In genomic region chr7:101391991-101392390, GRCh38 we compare ENCODE assay signal across 22 cellular contexts. TPM values are rescaled to one million over a fixed set of nuclear protein-coding genes. Genes with fewer than 3 reads are reported as not detected.
DNase-seq lines count a peak whose midpoint lies in the region; ATAC-seq, FAIRE-seq and TF ChIP-seq lines count a peak whose summit lies in the region.
"Had no signal": no experiment of that assay in that cellular context is flagged by ENCODE, and none has a peak within 500 bp of the region (broad histone marks: within the 10 kb centered on the region; RNA-seq: fewer than 3 reads in every experiment).

No MANE protein-coding gene starts in this region.

- no peaks in the 10 kb centered on the region for H3K36me3 ChIP-seq in naive thymus-derived CD4-positive, alpha-beta T cell (ENCODE audit: control insufficient read depth in 2 of 3, insufficient read depth in 3 of 3, low read length in 3 of 3)

- no peak for FAIRE-seq in GM12892 (lab: Jason Lieb, UNC)
- FAIRE-seq: K562 had no signal

- H3K9me3 Mint-ChIP-seq in stimulated activated naive CD8-positive, alpha-beta T cell treated with anti-CD3 and anti-CD28 coated beads, Interleukin-15, Interleukin-2, amounts not matched to agents 100 ng/mL and 50 ng/mL, for 24 hours = no peaks in the 10 kb centered on the region
- no peaks in the 10 kb centered on the region for H3K9me3 Mint-ChIP-seq in activated T-helper 17 cell treated with anti-CD3 and anti-CD28 coated beads, Interleukin-2, amount 50 U/mL, for 72 hours
- peaks cover 0 to 1% (median 0%) of the 10 kb centered on the region in 11 donors for H3K9me3 Mint-ChIP-seq in naive thymus-derived CD4-positive, alpha-beta T cell
- H3K9me3 Mint-ChIP-seq: activated T-cell treated with anti-CD3 and anti-CD28 coated beads, Interleukin-2, amount 50 U/mL, for 24 hours; CD4-positive, alpha-beta memory T cell had no signal

- no peak overlapping the region for H3K4me3 ChIP-seq in naive thymus-derived CD4-positive, alpha-beta T cell (ENCODE audit: low read length)
- H3K4me3 ChIP-seq: K562 had no signal

- CTCF ChIA-PET in naive thymus-derived CD4-positive, alpha-beta T cell (lab: Charles Lee) = interaction anchor here (0.6 kb wide), 1 partner anchor 28 kb away, joined by 3 read pairs; no protein-coding TSS in a partner anchor

- ATAC-seq in stimulated activated naive CD8-positive, alpha-beta T cell treated with anti-CD3 and anti-CD28 coated beads, Interleukin-15, Interleukin-2, amounts not matched to agents 100 U/mL and 50 U/mL, for 24 hours = no peak
- ATAC-seq in activated T-helper 17 cell treated with anti-CD3 and anti-CD28 coated beads, Interleukin-2, amount 50 U/mL, for 72 hours (replicated peaks) = no peak
- ATAC-seq in naive thymus-derived CD4-positive, alpha-beta T cell = no peak
- no peak for ATAC-seq in GM19324 (IDR thresholded peaks at IDR 0.05; ENCODE audit: low FRiP score, unreplicated experiment)
- ATAC-seq: K562, left ventricle myocardium superior had no signal

- no peak overlapping the region for H3K4me3 Mint-ChIP-seq in stimulated activated naive CD8-positive, alpha-beta T cell treated with anti-CD3 and anti-CD28 coated beads, Interleukin-15, Interleukin-2, amounts not matched to agents 100 ng/mL and 50 ng/mL, for 24 hours
- no peak overlapping the region for H3K4me3 Mint-ChIP-seq in activated T-helper 17 cell treated with anti-CD3 and anti-CD28 coated beads, Interleukin-2, amount 50 U/mL, for 72 hours
- H3K4me3 Mint-ChIP-seq in naive thymus-derived CD4-positive, alpha-beta T cell = peak overlapping the region in 6 of 10 donors; percentile 7 to 70 (median 48)
- H3K4me3 Mint-ChIP-seq: activated T-cell treated with anti-CD3 and anti-CD28 coated beads, Interleukin-2, amount 50 U/mL, for 24 hours had no signal

- no peak overlapping the region for H3K27ac ChIP-seq in naive thymus-derived CD4-positive, alpha-beta T cell (ENCODE audit: low read depth, low read length)
- H3K27ac ChIP-seq: epithelial cell of prostate had no signal

- H3K36me3 Mint-ChIP-seq in stimulated activated naive CD8-positive, alpha-beta T cell treated with anti-CD3 and anti-CD28 coated beads, Interleukin-15, Interleukin-2, amounts not matched to agents 100 ng/mL and 50 ng/mL, for 24 hours (ENCODE audit: low read depth) = no peaks in the 10 kb centered on the region
- no peaks in the 10 kb centered on the region for H3K36me3 Mint-ChIP-seq in activated T-helper 17 cell treated with anti-CD3 and anti-CD28 coated beads, Interleukin-2, amount 50 U/mL, for 72 hours (ENCODE audit: low read depth)
- H3K36me3 Mint-ChIP-seq in naive thymus-derived CD4-positive, alpha-beta T cell = no peaks in the 10 kb centered on the region
- H3K36me3 Mint-ChIP-seq: CD4-positive, alpha-beta memory T cell had no signal

- POLR2A ChIA-PET in naive thymus-derived CD4-positive, alpha-beta T cell (lab: Charles Lee) = no interaction called here

- peaks cover 28% of the 10 kb centered on the region for H3K4me1 Mint-ChIP-seq in stimulated activated naive CD8-positive, alpha-beta T cell treated with anti-CD3 and anti-CD28 coated beads, Interleukin-15, Interleukin-2, amounts not matched to agents 100 ng/mL and 50 ng/mL, for 24 hours (ENCODE audit: low read depth)
- peaks cover 5% of the 10 kb centered on the region for H3K4me1 Mint-ChIP-seq in activated T-helper 17 cell treated with anti-CD3 and anti-CD28 coated beads, Interleukin-2, amount 50 U/mL, for 72 hours
- peaks cover 12 to 40% (median 30%) of the 10 kb centered on the region in 7 donors for H3K4me1 Mint-ChIP-seq in naive thymus-derived CD4-positive, alpha-beta T cell

- H3K27me3 ChIP-seq in naive thymus-derived CD4-positive, alpha-beta T cell (ENCODE audit: control insufficient read depth in 2 of 2, insufficient read depth in 2 of 2, low read length in 2 of 2) = no peaks in the 10 kb centered on the region

- H3K27me3 Mint-ChIP-seq in stimulated activated naive CD8-positive, alpha-beta T cell treated with anti-CD3 and anti-CD28 coated beads, Interleukin-15, Interleukin-2, amounts not matched to agents 100 ng/mL and 50 ng/mL, for 24 hours = no peaks in the 10 kb centered on the region
- peaks cover 3% of the 10 kb centered on the region for H3K27me3 Mint-ChIP-seq in activated T-helper 17 cell treated with anti-CD3 and anti-CD28 coated beads, Interleukin-2, amount 50 U/mL, for 72 hours
- H3K27me3 Mint-ChIP-seq in naive thymus-derived CD4-positive, alpha-beta T cell = peaks cover 0 to 10% (median 0%) of the 10 kb centered on the region in 5 donors

- intact Hi-C loops in naive thymus-derived CD4-positive, alpha-beta T cell (cut with micrococcal nuclease) = loop anchor here in 1 of 2 donors (2.0 kb wide), 1 partner anchor 19 kb away; no protein-coding TSS in a partner anchor

- H3K27ac Mint-ChIP-seq in stimulated activated naive CD8-positive, alpha-beta T cell treated with anti-CD3 and anti-CD28 coated beads, Interleukin-15, Interleukin-2, amounts not matched to agents 100 ng/mL and 50 ng/mL, for 24 hours = peak overlapping the region; percentile 19
- peak overlapping the region; percentile 12 for H3K27ac Mint-ChIP-seq in activated T-helper 17 cell treated with anti-CD3 and anti-CD28 coated beads, Interleukin-2, amount 50 U/mL, for 72 hours
- H3K27ac Mint-ChIP-seq in naive thymus-derived CD4-positive, alpha-beta T cell = peak overlapping the region in 7 of 9 donors; percentile 42 to 92 (median 82)

- peaks cover 0 to 27% of the 10 kb centered on the region in 2 donors for H3K4me1 ChIP-seq in naive thymus-derived CD4-positive, alpha-beta T cell (ENCODE audit: control insufficient read depth in 2 of 2, insufficient read depth in 2 of 2, low read length in 2 of 2)

- no peaks in the 10 kb centered on the region for H3K9me3 ChIP-seq in naive thymus-derived CD4-positive, alpha-beta T cell (ENCODE audit: control insufficient read depth in 2 of 3, low read length in 3 of 3)

- no peak for DNase-seq in stimulated activated naive CD8-positive, alpha-beta T cell treated with anti-CD3 and anti-CD28 coated beads, Interleukin-15, Interleukin-2, amounts not matched to agents 100 U/mL and 50 U/mL, for 24 hours
- DNase-seq in naive thymus-derived CD4-positive, alpha-beta T cell = no peak
- DNase-seq in NCI-H69 (lab: John Stamatoyannopoulos, UW) (no peak), GM12892 (ENCODE audit: insufficient read length) (no peak)
- no peak for DNase-seq in activated CD8-positive, alpha-beta memory T cell treated with anti-CD3 and anti-CD28 coated beads, Interleukin-2, amount 50 U/mL, for 48 hours
- DNase-seq: activated naive CD4-positive, alpha-beta T cell treated with Interleukin-2 at 50 U/mL for 16 hours; activated T-cell treated with anti-CD3 and anti-CD28 coated beads, Interleukin-2, amount 50 U/mL, for 24 hours; CD4-positive, alpha-beta memory T cell; GF-D8; left ventricle myocardium superior; MM.1S; NCI-H1436; stimulated activated CD4-positive, alpha-beta T cell treated with anti-CD3 and anti-CD28 coated beads, Interleukin-12 subunit alpha, Interleukin-12 subunit beta, amount 100 ng/mL, for 4 hours; substantia nigra; T-helper 9 cell had no signal

- no peak for TF ChIP-seq POLR2A in GM12892 (IDR thresholded peaks at IDR 0.05; ENCODE audit: low read depth, low read length)

RNA-seq across cellular contexts. Expression of gene COL26A1, which starts 29.3 kb away (rescaled TPM):
- total RNA-seq in activated T-helper 17 cell treated with anti-CD3 and anti-CD28 coated beads, Interleukin-2, amount 50 U/mL, for 72 hours = not detected
- under 1 TPM in 1 of 5 experiments, not detected in 4; 0.24 TPM for total RNA-seq in naive thymus-derived CD4-positive, alpha-beta T cell
- polyA plus RNA-seq in naive thymus-derived CD4-positive, alpha-beta T cell = not detected
- polyA plus RNA-seq in GM12892 (2012; ENCODE audit: missing spikeins) = not detected
- total RNA-seq: CD4-positive, alpha-beta memory T cell; fibroblast of villous mesenchyme; left ventricle myocardium superior; osteoblast had no signal
- polyA plus RNA-seq: CD4-positive, alpha-beta memory T cell had no signal

Comparison
In these comparisons a context has a peak if more than half of its experiments do, and no peak if none do; other contexts are left out.
1. H3K27ac Mint-ChIP-seq: peak in every context shown above with its lines; median percentile 82 in naive thymus-derived CD4-positive, alpha-beta T cell; 19 in stimulated activated naive CD8-positive, alpha-beta T cell treated with anti-CD3 and anti-CD28 coated beads, Interleukin-15, Interleukin-2, amounts not matched to agents 100 ng/mL and 50 ng/mL, for 24 hours; 12 in activated T-helper 17 cell treated with anti-CD3 and anti-CD28 coated beads, Interleukin-2, amount 50 U/mL, for 72 hours.
2. H3K4me3 Mint-ChIP-seq: peak in naive thymus-derived CD4-positive, alpha-beta T cell (6 of 10); none in stimulated activated naive CD8-positive, alpha-beta T cell treated with anti-CD3 and anti-CD28 coated beads, Interleukin-15, Interleukin-2, amounts not matched to agents 100 ng/mL and 50 ng/mL, for 24 hours (single experiment) and activated T-helper 17 cell treated with anti-CD3 and anti-CD28 coated beads, Interleukin-2, amount 50 U/mL, for 72 hours (single experiment).